8 cellular contexts compared by ENCODE assay signal in genomic region chr14:50116221-50116956, GRCh38. TPM values are rescaled to one million over a fixed set of nuclear protein-coding genes. Genes with fewer than 3 reads are reported as not detected.
A peak's percentile ranks its signal among the peaks of the same experiment; 100 is the strongest.
DNase-seq lines count a peak whose midpoint lies in the region; ATAC-seq and TF ChIP-seq lines count a peak whose summit lies in the region.

Gene VCPKMT (minus strand): TSS chr14:50116572. CDS start chr14:50116552, 20 bp downstream.

- H4K8ac ChIP-seq in mesendoderm (ENCODE audit: low read depth, low read length) = no peak within 1 kb of the TSS

- H2BK15ac ChIP-seq in mesendoderm (replicated peaks; ENCODE audit: low read depth) = no peak within 1 kb of the TSS

- peaks cover 19% of the 10 kb centered on the region for H3K4me1 ChIP-seq in HUES48 (ENCODE audit: control insufficient read depth, insufficient read depth, low read length)
- no peaks in the 10 kb centered on the region for H3K4me1 ChIP-seq in NT2/D1 (ENCODE audit: insufficient read depth, insufficient read length)
- H3K4me1 ChIP-seq in endocrine pancreas (ENCODE audit: control insufficient read depth, insufficient read depth, low read length) = peaks cover 5% of the 10 kb centered on the region
- no peaks in the 10 kb centered on the region for H3K4me1 ChIP-seq in mesendoderm (ENCODE audit: control insufficient read depth, low read depth, low read length)

- H3K56ac ChIP-seq in mesendoderm (ENCODE audit: low read length) = peak within 1 kb of the TSS; percentile 95

- no peak within 1 kb of the TSS for H2BK5ac ChIP-seq in mesendoderm (ENCODE audit: low read length)

- peak within 1 kb of the TSS; percentile 95 for H3K27ac ChIP-seq in HUES48 (ENCODE audit: low read depth, low read length)
- no peak within 1 kb of the TSS for H3K27ac ChIP-seq in mesendoderm (ENCODE audit: low read depth, low read length)

- H4K5ac ChIP-seq in mesendoderm (ENCODE audit: low read length) = peak within 1 kb of the TSS; percentile 97

- H3K36me3 ChIP-seq in HUES48 (ENCODE audit: control insufficient read depth, insufficient read depth, low read length) (peaks cover 39% of the 10 kb centered on the region), NT2/D1 (ENCODE audit: insufficient read depth, insufficient read length, low read length) (peaks cover 42% of the 10 kb centered on the region), endocrine pancreas (ENCODE audit: control insufficient read depth, insufficient read depth, low read length) (peaks cover 4% of the 10 kb centered on the region), mesendoderm (ENCODE audit: control insufficient read depth, insufficient read depth, low read length) (peaks cover 4% of the 10 kb centered on the region)

- peak within 1 kb of the TSS; percentile 99 for H3K9ac ChIP-seq in HUES48 (ENCODE audit: low read depth, low read length)
- H3K9ac ChIP-seq in NT2/D1 (ENCODE audit: insufficient read length, low read depth) = peak within 1 kb of the TSS; percentile 93
- peak within 1 kb of the TSS; percentile 32 for H3K9ac ChIP-seq in endocrine pancreas (ENCODE audit: control insufficient read depth, insufficient read depth, low read length)
- H3K9ac ChIP-seq in mesendoderm (ENCODE audit: low read length) = peak within 1 kb of the TSS; percentile 98

- no peaks in the 10 kb centered on the region for H3K27me3 Mint-ChIP-seq in Calu3 (ENCODE audit: unreplicated experiment)
- H3K27me3 Mint-ChIP-seq in activated CD8-positive, alpha-beta memory T cell treated with anti-CD3 and anti-CD28 coated beads, Interleukin-2, amount 10 ng/mL, durations not matched to agents 7 days and 5 days = no peaks in the 10 kb centered on the region

- H3K18ac ChIP-seq in mesendoderm (ENCODE audit: low read length) = peak within 1 kb of the TSS; percentile 69

- H3K23ac ChIP-seq in mesendoderm (ENCODE audit: low read length) = no peak within 1 kb of the TSS

- BruUV-seq in Calu3 (replicated peaks; lab: Mats Ljungman, UMichigan) = no TSS peak

- peaks cover 8% of the 10 kb centered on the region for H3K4me1 Mint-ChIP-seq in Calu3 (ENCODE audit: low read depth, unreplicated experiment)
- H3K4me1 Mint-ChIP-seq in activated CD8-positive, alpha-beta memory T cell treated with anti-CD3 and anti-CD28 coated beads, Interleukin-2, amount 10 ng/mL, durations not matched to agents 7 days and 5 days = peaks cover 32% of the 10 kb centered on the region

- peak within 1 kb of the TSS; percentile 90 for H3K27ac Mint-ChIP-seq in Calu3 (ENCODE audit: unreplicated experiment)
- peak within 1 kb of the TSS; percentile 98 for H3K27ac Mint-ChIP-seq in activated CD8-positive, alpha-beta memory T cell treated with anti-CD3 and anti-CD28 coated beads, Interleukin-2, amount 10 ng/mL, durations not matched to agents 7 days and 5 days

- H3K27me3 ChIP-seq in HUES48 (ENCODE audit: control insufficient read depth, insufficient read depth, low read length) (no peaks in the 10 kb centered on the region), NT2/D1 (ENCODE audit: insufficient read depth, insufficient read length) (no peaks in the 10 kb centered on the region), endocrine pancreas (ENCODE audit: control insufficient read depth, insufficient read depth, low read length) (no peaks in the 10 kb centered on the region), mesendoderm (ENCODE audit: insufficient read depth, low read length, poor library complexity) (no peaks in the 10 kb centered on the region)

- H3K9me3 Mint-ChIP-seq in Calu3 (ENCODE audit: low read depth, unreplicated experiment) = no peaks in the 10 kb centered on the region
- no peaks in the 10 kb centered on the region for H3K9me3 Mint-ChIP-seq in activated CD8-positive, alpha-beta memory T cell treated with anti-CD3 and anti-CD28 coated beads, Interleukin-2, amount 10 ng/mL, durations not matched to agents 7 days and 5 days (ENCODE audit: low read depth)

- H3K4me3 ChIP-seq in HUES48 (ENCODE audit: low read depth, low read length) (peak within 1 kb of the TSS; percentile 100), NT2/D1 (ENCODE audit: insufficient read length, low read depth) (peak within 1 kb of the TSS; percentile 93), endocrine pancreas (ENCODE audit: control insufficient read depth, insufficient read depth, low read length) (peak within 1 kb of the TSS; percentile 79), mesendoderm (ENCODE audit: low read length) (peak within 1 kb of the TSS; percentile 92)

- H3K4me2 ChIP-seq in mesendoderm (ENCODE audit: low read length) = peak within 1 kb of the TSS; percentile 81

- peaks cover 47% of the 10 kb centered on the region for H3K36me3 Mint-ChIP-seq in Calu3 (ENCODE audit: insufficient read depth, unreplicated experiment)
- H3K36me3 Mint-ChIP-seq in activated CD8-positive, alpha-beta memory T cell treated with anti-CD3 and anti-CD28 coated beads, Interleukin-2, amount 10 ng/mL, durations not matched to agents 7 days and 5 days = peaks cover 29% of the 10 kb centered on the region

- intact Hi-C loops in Calu3 (cut with micrococcal nuclease; ENCODE audit: unreplicated experiment) = loop anchor here (10.0 kb wide), 1 partner anchor 418 kb away; the partner anchor contains the start of gene MAP4K5

- H3K4me3 Mint-ChIP-seq in Calu3 (ENCODE audit: low read depth, unreplicated experiment) = peak within 1 kb of the TSS; percentile 90
- peak within 1 kb of the TSS; percentile 97 for H3K4me3 Mint-ChIP-seq in activated CD8-positive, alpha-beta memory T cell treated with anti-CD3 and anti-CD28 coated beads, Interleukin-2, amount 10 ng/mL, durations not matched to agents 7 days and 5 days

- H3K4ac ChIP-seq in mesendoderm (ENCODE audit: low read depth, low read length) = peak within 1 kb of the TSS; percentile 49

- peaks cover 14% of the 10 kb centered on the region for H3K79me2 ChIP-seq in mesendoderm (ENCODE audit: control insufficient read depth, insufficient read depth, low read length)

- H2BK120ac ChIP-seq in mesendoderm (ENCODE audit: low read depth, low read length) = no peak within 1 kb of the TSS

- H2AK5ac ChIP-seq in mesendoderm (ENCODE audit: low read length) = no peak within 1 kb of the TSS

- no CpG with 5 or more reads among the region's 61 CpGs for WGBS in mesendoderm (ENCODE audit: extremely low coverage, insufficient coverage, low lambda C conversion rate)

- peak; percentile 95 for DNase-seq in Calu3
- DNase-seq in NT2/D1 (ENCODE audit: low read depth, low spot score) = peak; percentile 77
- DNase-seq in activated CD8-positive, alpha-beta memory T cell treated with anti-CD3 and anti-CD28 coated beads, Interleukin-2, amount 10 ng/mL, durations not matched to agents 7 days and 5 days = peak; percentile 96
- DNase-seq in mesendoderm = peak; percentile 95
- DNase-seq in stimulated activated CD8-positive, alpha-beta memory T cell treated with anti-CD3 and anti-CD28 coated beads, Interleukin-12 subunit alpha, Interleukin-12 subunit beta, amount 100 ng/mL, for 4 hours (ENCODE audit: low read depth) = peak; percentile 95

- peak; percentile 98 for ATAC-seq in GM21423 (IDR thresholded peaks at IDR 0.05; ENCODE audit: unreplicated experiment)
- ATAC-seq in activated CD8-positive, alpha-beta memory T cell treated with anti-CD3 and anti-CD28 coated beads, Interleukin-2, amount 10 ng/mL, durations not matched to agents 7 days and 5 days = peak; percentile 99

- no peak for TF ChIP-seq CTCF in Calu3 (IDR thresholded peaks at IDR 0.05; ENCODE audit: unreplicated experiment)

- H3K9me3 ChIP-seq in HUES48 (ENCODE audit: control insufficient read depth, insufficient read depth, low read length) (no peaks in the 10 kb centered on the region), NT2/D1 (ENCODE audit: insufficient read depth, low read length) (no peaks in the 10 kb centered on the region), endocrine pancreas (ENCODE audit: control insufficient read depth, low read length) (no peaks in the 10 kb centered on the region)

- CTCF ChIA-PET in Calu3 (lab: Charles Lee) = interaction anchor here (0.6 to 1.4 kb wide), 3 partner anchors 10 to 264 kb away, joined by 3 to 13 read pairs (median 4); partner anchors contain the start of gene NEMF
- CTCF ChIA-PET in activated CD8-positive, alpha-beta memory T cell treated with anti-CD3 and anti-CD28 coated beads, Interleukin-2, amount 10 ng/mL, durations not matched to agents 7 days and 5 days (lab: Charles Lee) = interaction anchor here (0.6 to 3.9 kb wide), 9 partner anchors 9 to 264 kb away, joined by 3 to 25 read pairs (median 3); partner anchors contain the start of gene NEMF

- peaks cover 3% of the 10 kb centered on the region for H3K79me1 ChIP-seq in mesendoderm (ENCODE audit: low read length)

RNA-seq across cellular contexts. Expression of gene VCPKMT, which starts in this region (rescaled TPM):
- 7.1 and 8.8 TPM in 2 replicates for total RNA-seq in Calu3 (2022)
- 10 to 100 TPM; 12.0 to 14.5 TPM for total RNA-seq in activated CD8-positive, alpha-beta memory T cell treated with anti-CD3 and anti-CD28 coated beads, Interleukin-2, amount 10 ng/mL, durations not matched to agents 7 days and 5 days
- 10.7 TPM for polyA plus RNA-seq in mesendoderm (2013, experiment 1 of 2)
- 10.7 TPM for polyA plus RNA-seq in mesendoderm (2013, experiment 2 of 2)

Comparison
In these comparisons a context has a peak if more than half of its experiments do, and no peak if none do; other contexts are left out.
1. H3K9ac ChIP-seq: peak in every context shown above with its lines; median percentile 99 in HUES48; 98 in mesendoderm; 93 in NT2/D1; 32 in endocrine pancreas.